In the genomic region with DNA sequence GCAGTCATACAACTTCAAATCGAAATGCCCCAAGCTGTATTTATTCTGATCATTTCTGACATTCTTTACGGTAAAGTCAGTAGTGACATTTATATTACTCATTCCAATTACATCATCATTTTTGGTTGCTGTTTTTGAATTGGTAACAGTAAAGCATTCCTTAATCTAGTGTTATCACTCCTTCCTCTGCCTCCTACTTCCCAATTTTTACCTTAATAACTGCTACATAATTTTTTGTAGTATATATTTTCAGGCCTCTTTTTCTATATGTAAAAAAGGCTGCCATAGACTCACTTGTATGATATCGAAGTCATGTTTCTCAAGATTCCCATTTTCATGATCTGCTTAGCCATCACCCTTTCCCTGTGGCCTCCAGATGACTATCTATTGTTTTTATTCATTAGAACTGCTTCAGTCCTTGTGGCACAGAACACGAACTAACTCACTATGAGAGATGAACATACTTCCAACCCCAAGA, we compare ENCODE assay signal across 8 cellular contexts.
DNase-seq lines count a peak whose midpoint lies in the region; ATAC-seq and TF ChIP-seq lines count a peak whose summit lies in the region.

No MANE protein-coding gene starts in this region.

- H3K4me2 ChIP-seq in neural progenitor cell = no peak overlapping the region

- peaks cover 0 to 6% of the 10 kb centered on the region in 2 donors for H3K4me1 ChIP-seq in breast epithelium
- H3K4me1 ChIP-seq in naive thymus-derived CD4-positive, alpha-beta T cell (ENCODE audit: control insufficient read depth in 2 of 2, insufficient read depth in 2 of 2, low read length in 2 of 2) = peaks cover 10 to 28% of the 10 kb centered on the region in 2 donors
- peaks cover 14% of the 10 kb centered on the region for H3K4me1 ChIP-seq in neural progenitor cell

- peaks cover 12% of the 10 kb centered on the region for H3F3A ChIP-seq in neural progenitor cell (ENCODE audit: low read depth)

- H3K27ac Mint-ChIP-seq in CD14-positive monocyte = peak overlapping the region; percentile 91 to 99 (median 96)
- H3K27ac Mint-ChIP-seq in naive thymus-derived CD4-positive, alpha-beta T cell = peak overlapping the region in 6 of 9 donors; percentile 8 to 80 (median 17)
- no peak overlapping the region for H3K27ac Mint-ChIP-seq in neural progenitor cell

- H3K36me3 ChIP-seq in breast epithelium (no peaks in the 10 kb centered on the region), H7 (replicated peaks; ENCODE audit: control insufficient read depth, insufficient read depth, low read length) (no peaks in the 10 kb centered on the region), neural progenitor cell (no peaks in the 10 kb centered on the region)
- peaks cover 7 to 26% (median 18%) of the 10 kb centered on the region in 3 experiments for H3K36me3 ChIP-seq in naive thymus-derived CD4-positive, alpha-beta T cell (ENCODE audit: control insufficient read depth in 2 of 3, insufficient read depth in 3 of 3, low read length in 3 of 3)

- no peak for DNase-seq in CD14-positive monocyte (ENCODE audit: low spot score)
- peak; percentile 94 for DNase-seq in M059J (ENCODE audit: low read depth)
- no peak for DNase-seq in breast epithelium (ENCODE audit: low spot score in 2 of 2)
- no peak for DNase-seq in naive thymus-derived CD4-positive, alpha-beta T cell
- no peak for DNase-seq in medulla oblongata (ENCODE audit: extremely low spot score)
- DNase-seq in H7 = no peak
- DNase-seq in NCI-H2107 (lab: John Stamatoyannopoulos, UW) = no peak
- no peak for DNase-seq in neural progenitor cell (ENCODE audit: low spot score)

- peaks cover 55% of the 10 kb centered on the region for H3K4me1 Mint-ChIP-seq in CD14-positive monocyte
- H3K4me1 Mint-ChIP-seq in naive thymus-derived CD4-positive, alpha-beta T cell = peaks cover 30 to 75% (median 64%) of the 10 kb centered on the region in 7 donors
- H3K4me1 Mint-ChIP-seq in neural progenitor cell = peaks cover 8% of the 10 kb centered on the region

- H3K27me3 ChIP-seq in breast epithelium (no peaks in the 10 kb centered on the region), H7 (ENCODE audit: control insufficient read depth, insufficient read depth, low read length) (peaks cover 39% of the 10 kb centered on the region), neural progenitor cell (peaks cover 68% of the 10 kb centered on the region)
- no peaks in the 10 kb centered on the region for H3K27me3 ChIP-seq in naive thymus-derived CD4-positive, alpha-beta T cell (ENCODE audit: control insufficient read depth in 2 of 2, insufficient read depth in 2 of 2, low read length in 2 of 2)

- no peaks in the 10 kb centered on the region for H3K9me3 Mint-ChIP-seq in CD14-positive monocyte
- no peaks in the 10 kb centered on the region for H3K9me3 Mint-ChIP-seq in naive thymus-derived CD4-positive, alpha-beta T cell
- no peaks in the 10 kb centered on the region for H3K9me3 Mint-ChIP-seq in neural progenitor cell

- POLR2A ChIA-PET in naive thymus-derived CD4-positive, alpha-beta T cell (lab: Charles Lee) = interaction anchor here (0.6 to 1.0 kb wide), 2 partner anchors 75 to 221 kb away, joined by 3 read pairs; no protein-coding TSS in a partner anchor

- H3K9me3 ChIP-seq in breast epithelium (no peaks in the 10 kb centered on the region), neural progenitor cell (ENCODE audit: low read depth) (no peaks in the 10 kb centered on the region)
- H3K9me3 ChIP-seq in naive thymus-derived CD4-positive, alpha-beta T cell (ENCODE audit: control insufficient read depth in 2 of 3, low read length in 3 of 3) = no peaks in the 10 kb centered on the region

- H3K27ac ChIP-seq in breast epithelium = peak overlapping the region; percentile 94 to 97
- no peak overlapping the region for H3K27ac ChIP-seq in naive thymus-derived CD4-positive, alpha-beta T cell (ENCODE audit: low read depth, low read length)
- H3K27ac ChIP-seq in neural progenitor cell = no peak overlapping the region

- TF ChIP-seq CTCF in CD14-positive monocyte (IDR thresholded peaks at IDR 0.05) (no peak), breast epithelium (IDR thresholded peaks at IDR 0.05) (no peak), neural progenitor cell (IDR thresholded peaks at IDR 0.05) (no peak)

- H3K36me3 Mint-ChIP-seq in CD14-positive monocyte = peaks cover 36 to 47% of the 10 kb centered on the region in 2 donors
- peaks cover 10 to 38% (median 30%) of the 10 kb centered on the region in 5 donors for H3K36me3 Mint-ChIP-seq in naive thymus-derived CD4-positive, alpha-beta T cell
- H3K36me3 Mint-ChIP-seq in neural progenitor cell = no peaks in the 10 kb centered on the region

- H4K20me1 ChIP-seq in neural progenitor cell (ENCODE audit: low read depth) = peaks cover 22% of the 10 kb centered on the region

- H3K79me2 ChIP-seq in neural progenitor cell (ENCODE audit: low read depth) = no peaks in the 10 kb centered on the region

- CTCF ChIA-PET in naive thymus-derived CD4-positive, alpha-beta T cell (lab: Charles Lee) = no interaction called here

- no peak overlapping the region for H2AFZ ChIP-seq in neural progenitor cell (replicated peaks)

- H3K4me3 Mint-ChIP-seq in CD14-positive monocyte = peak overlapping the region; percentile 69 to 98
- peak overlapping the region in 1 of 10 donors; percentile 44 for H3K4me3 Mint-ChIP-seq in naive thymus-derived CD4-positive, alpha-beta T cell
- H3K4me3 Mint-ChIP-seq in neural progenitor cell = no peak overlapping the region

- intact Hi-C loops in CD14-positive monocyte (cut with micrococcal nuclease) = loop anchor here in 1 of 2 donors (2.0 to 5.0 kb wide), 3 partner anchors 15 to 73 kb away; no protein-coding TSS in a partner anchor
- intact Hi-C loops in breast epithelium (cut with DNase I; ENCODE audit: low total_unique reads) = no loop called here
- intact Hi-C loops in naive thymus-derived CD4-positive, alpha-beta T cell (cut with micrococcal nuclease) = loop anchor here in 1 of 2 donors (10.0 kb wide), 2 partner anchors 733 to 953 kb away; no protein-coding TSS in a partner anchor

- H3K27me3 Mint-ChIP-seq in CD14-positive monocyte (ENCODE audit: low read depth in 3 of 3) (peaks cover 0 to 3% (median 0%) of the 10 kb centered on the region in 3 donors), neural progenitor cell (ENCODE audit: insufficient read depth, low read depth) (peaks cover 27% of the 10 kb centered on the region)
- H3K27me3 Mint-ChIP-seq in naive thymus-derived CD4-positive, alpha-beta T cell = no peaks in the 10 kb centered on the region

- H3K4me3 ChIP-seq in breast epithelium (peak overlapping the region in 2 of 3 donors; percentile 80 to 88), H7 (ENCODE audit: insufficient read depth, low read depth, low read length) (no peak overlapping the region), neural progenitor cell (no peak overlapping the region)
- H3K4me3 ChIP-seq in naive thymus-derived CD4-positive, alpha-beta T cell (ENCODE audit: low read length) = no peak overlapping the region

- H3K9ac ChIP-seq in neural progenitor cell = no peak overlapping the region

- no peak for TF ChIP-seq POLR2A in breast epithelium (IDR thresholded peaks at IDR 0.05)

- ATAC-seq in naive thymus-derived CD4-positive, alpha-beta T cell = no peak

Comparison
In these comparisons a context has a peak if more than half of its experiments do, and no peak if none do; other contexts are left out.
1. H3K27ac ChIP-seq: peak in breast epithelium (2 of 2); none in naive thymus-derived CD4-positive, alpha-beta T cell (single experiment) and neural progenitor cell (single experiment).
2. H3K4me3 ChIP-seq: peak in breast epithelium (2 of 3); none in naive thymus-derived CD4-positive, alpha-beta T cell (single experiment), H7 (single experiment) and neural progenitor cell (single experiment).